ENCODE assay signal across 8 cellular contexts in genomic region chr4:6710282-6710681, GRCh38. TPM values are rescaled to one million over a fixed set of nuclear protein-coding genes. Genes with fewer than 3 reads are reported as not detected.
A peak's percentile ranks its signal among the peaks of the same experiment; 100 is the strongest.
DNase-seq lines count a peak whose midpoint lies in the region; ATAC-seq and TF ChIP-seq lines count a peak whose summit lies in the region.

No MANE protein-coding gene starts in this region.

- H3K27me3 Mint-ChIP-seq in activated CD8-positive, alpha-beta memory T cell treated with anti-CD3 and anti-CD28 coated beads, Interleukin-2, amount 10 ng/mL, durations not matched to agents 7 days and 5 days: no peaks in the 10 kb centered on the region
- peaks cover 5% of the 10 kb centered on the region for H3K27me3 Mint-ChIP-seq in activated T-helper 1 cell treated with anti-CD3 and anti-CD28 coated beads, Interleukin-12 subunit alpha, Interleukin-12 subunit beta, Interleukin-2, Interleukin-4 antibody, amounts not matched to agents 30 ng/mL and 10 ng/mL and 1 ng/mL, durations not matched to agents 14 hours and 24 hours and 36 hours (ENCODE audit: insufficient read depth)

- peak overlapping the region; percentile 98 for H3K27ac Mint-ChIP-seq in activated CD8-positive, alpha-beta memory T cell treated with anti-CD3 and anti-CD28 coated beads, Interleukin-2, amount 10 ng/mL, durations not matched to agents 7 days and 5 days
- H3K27ac Mint-ChIP-seq in activated T-helper 1 cell treated with anti-CD3 and anti-CD28 coated beads, Interleukin-12 subunit alpha, Interleukin-12 subunit beta, Interleukin-2, Interleukin-4 antibody, amounts not matched to agents 30 ng/mL and 10 ng/mL and 1 ng/mL, durations not matched to agents 14 hours and 24 hours and 36 hours: peak overlapping the region; percentile 95

- no peak for TF ChIP-seq CTCF in testis (IDR thresholded peaks at IDR 0.05)

- ATAC-seq in activated CD8-positive, alpha-beta memory T cell treated with anti-CD3 and anti-CD28 coated beads, Interleukin-2, amount 10 ng/mL, durations not matched to agents 7 days and 5 days: no peak
- ATAC-seq in GM21526 (IDR thresholded peaks at IDR 0.05; ENCODE audit: low FRiP score, unreplicated experiment): no peak

- H3K4me3 Mint-ChIP-seq in activated CD8-positive, alpha-beta memory T cell treated with anti-CD3 and anti-CD28 coated beads, Interleukin-2, amount 10 ng/mL, durations not matched to agents 7 days and 5 days: peak overlapping the region; percentile 93
- H3K4me3 Mint-ChIP-seq in activated T-helper 1 cell treated with anti-CD3 and anti-CD28 coated beads, Interleukin-12 subunit alpha, Interleukin-12 subunit beta, Interleukin-2, Interleukin-4 antibody, amounts not matched to agents 30 ng/mL and 10 ng/mL and 1 ng/mL, durations not matched to agents 14 hours and 24 hours and 36 hours: peak overlapping the region; percentile 98

- H3K4me3 ChIP-seq in iPS-18c (ENCODE audit: insufficient read depth, low read depth, low read length) (peak overlapping the region; percentile 92), testis (peak overlapping the region; percentile 82 to 92)

- no peaks in the 10 kb centered on the region for H3K9me3 Mint-ChIP-seq in activated CD8-positive, alpha-beta memory T cell treated with anti-CD3 and anti-CD28 coated beads, Interleukin-2, amount 10 ng/mL, durations not matched to agents 7 days and 5 days (ENCODE audit: low read depth)
- peaks cover 4% of the 10 kb centered on the region for H3K9me3 Mint-ChIP-seq in activated T-helper 1 cell treated with anti-CD3 and anti-CD28 coated beads, Interleukin-12 subunit alpha, Interleukin-12 subunit beta, Interleukin-2, Interleukin-4 antibody, amounts not matched to agents 30 ng/mL and 10 ng/mL and 1 ng/mL, durations not matched to agents 14 hours and 24 hours and 36 hours

- H3K9me3 ChIP-seq in iPS-18c (ENCODE audit: control insufficient read depth, insufficient read depth, low read length): no peaks in the 10 kb centered on the region
- H3K9me3 ChIP-seq in testis: no peaks in the 10 kb centered on the region

- peak overlapping the region; percentile 84 to 92 for H3K27ac ChIP-seq in testis

- no peak for DNase-seq in activated CD8-positive, alpha-beta memory T cell treated with anti-CD3 and anti-CD28 coated beads, Interleukin-2, amount 10 ng/mL, durations not matched to agents 7 days and 5 days
- DNase-seq in activated CD8-positive, alpha-beta memory T cell treated with anti-CD3 and anti-CD28 coated beads for 24 hours: no peak
- DNase-seq in activated T-helper 1 cell treated with anti-CD3 and anti-CD28 coated beads, Interleukin-12 subunit alpha, Interleukin-12 subunit beta, Interleukin-2, Interleukin-4 antibody, amounts not matched to agents 30 ng/mL and 10 ng/mL and 1 ng/mL, durations not matched to agents 14 hours and 24 hours and 36 hours (ENCODE audit: low spot score): no peak
- DNase-seq in testis (no peak), RKO (ENCODE audit: low spot score) (no peak), nucleus accumbens (lab: John Stamatoyannopoulos, UW) (no peak)

- no peaks in the 10 kb centered on the region for H3K36me3 ChIP-seq in testis (ENCODE audit: low read depth, missing control alignments)

- H3K4me1 Mint-ChIP-seq in activated CD8-positive, alpha-beta memory T cell treated with anti-CD3 and anti-CD28 coated beads, Interleukin-2, amount 10 ng/mL, durations not matched to agents 7 days and 5 days: peaks cover 48% of the 10 kb centered on the region
- peaks cover 57% of the 10 kb centered on the region for H3K4me1 Mint-ChIP-seq in activated T-helper 1 cell treated with anti-CD3 and anti-CD28 coated beads, Interleukin-12 subunit alpha, Interleukin-12 subunit beta, Interleukin-2, Interleukin-4 antibody, amounts not matched to agents 30 ng/mL and 10 ng/mL and 1 ng/mL, durations not matched to agents 14 hours and 24 hours and 36 hours (ENCODE audit: low read depth)

- H3K4me1 ChIP-seq in testis: peaks cover 28% of the 10 kb centered on the region

- no peaks in the 10 kb centered on the region for H3K27me3 ChIP-seq in testis

- TF ChIP-seq POLR2A in testis (IDR thresholded peaks at IDR 0.05): no peak

- CTCF ChIA-PET in activated CD8-positive, alpha-beta memory T cell treated with anti-CD3 and anti-CD28 coated beads, Interleukin-2, amount 10 ng/mL, durations not matched to agents 7 days and 5 days (lab: Charles Lee): interaction anchor here (0.7 to 5.5 kb wide), 11 partner anchors 9 to 360 kb away, joined by 3 to 44 read pairs (median 6); partner anchors contain the start of gene GRPEL1

- peaks cover 43% of the 10 kb centered on the region for H3K36me3 Mint-ChIP-seq in activated CD8-positive, alpha-beta memory T cell treated with anti-CD3 and anti-CD28 coated beads, Interleukin-2, amount 10 ng/mL, durations not matched to agents 7 days and 5 days
- peaks cover 38% of the 10 kb centered on the region for H3K36me3 Mint-ChIP-seq in activated T-helper 1 cell treated with anti-CD3 and anti-CD28 coated beads, Interleukin-12 subunit alpha, Interleukin-12 subunit beta, Interleukin-2, Interleukin-4 antibody, amounts not matched to agents 30 ng/mL and 10 ng/mL and 1 ng/mL, durations not matched to agents 14 hours and 24 hours and 36 hours (ENCODE audit: low read depth)

- intact Hi-C loops in activated T-helper 1 cell treated with anti-CD3 and anti-CD28 coated beads, Interleukin-12 subunit alpha, Interleukin-12 subunit beta, Interleukin-2, Interleukin-4 antibody, amounts not matched to agents 30 ng/mL and 10 ng/mL and 1 ng/mL, durations not matched to agents 14 hours and 24 hours and 36 hours (cut with micrococcal nuclease): no loop called here
- intact Hi-C loops in testis (cut with DNase I; ENCODE audit: low total_unique reads): no loop called here

- 2 to 9% methylated on average over 6 of the region's 6 CpGs for WGBS in testis, 2 donors

RNA-seq across cellular contexts. Expression of gene MRFAP1L1, which starts 0.6 kb away (rescaled TPM):
- total RNA-seq in activated CD8-positive, alpha-beta memory T cell treated with anti-CD3 and anti-CD28 coated beads, Interleukin-2, amount 10 ng/mL, durations not matched to agents 7 days and 5 days: 10 to 100 TPM; 60.7 to 61.9 TPM
- 51.7 and 53.9 TPM in 2 replicates for total RNA-seq in activated T-helper 1 cell treated with anti-CD3 and anti-CD28 coated beads, Interleukin-12 subunit alpha, Interleukin-12 subunit beta, Interleukin-2, Interleukin-4 antibody, amounts not matched to agents 30 ng/mL and 10 ng/mL and 1 ng/mL, durations not matched to agents 14 hours and 24 hours and 36 hours
- total RNA-seq in testis: 10 to 100 TPM; 40.8 to 60.5 TPM
- polyA plus RNA-seq in testis (ENCODE audit: insufficient read depth, low read depth, low replicate concordance): 42.9 TPM

RNA-seq across cellular contexts. Expression of gene BLOC1S4, which starts 5.7 kb away (rescaled TPM):
- total RNA-seq in activated CD8-positive, alpha-beta memory T cell treated with anti-CD3 and anti-CD28 coated beads, Interleukin-2, amount 10 ng/mL, durations not matched to agents 7 days and 5 days: 10 to 100 TPM; 21.8 to 22.3 TPM
- 21.5 and 23.6 TPM in 2 replicates for total RNA-seq in activated T-helper 1 cell treated with anti-CD3 and anti-CD28 coated beads, Interleukin-12 subunit alpha, Interleukin-12 subunit beta, Interleukin-2, Interleukin-4 antibody, amounts not matched to agents 30 ng/mL and 10 ng/mL and 1 ng/mL, durations not matched to agents 14 hours and 24 hours and 36 hours
- total RNA-seq in testis: 10 to 100 TPM; 21.3 to 27.3 TPM
- 10.2 TPM for polyA plus RNA-seq in testis (ENCODE audit: insufficient read depth, low read depth, low replicate concordance)

RNA-seq across cellular contexts. Expression of gene S100P, which starts 16.6 kb away (rescaled TPM):
- total RNA-seq in activated CD8-positive, alpha-beta memory T cell treated with anti-CD3 and anti-CD28 coated beads, Interleukin-2, amount 10 ng/mL, durations not matched to agents 7 days and 5 days: 1 to 10 TPM; 1.3 to 5.6 TPM
- total RNA-seq in activated T-helper 1 cell treated with anti-CD3 and anti-CD28 coated beads, Interleukin-12 subunit alpha, Interleukin-12 subunit beta, Interleukin-2, Interleukin-4 antibody, amounts not matched to agents 30 ng/mL and 10 ng/mL and 1 ng/mL, durations not matched to agents 14 hours and 24 hours and 36 hours: 1.7 and 1.9 TPM in 2 replicates
- 1 to 10 TPM in 1 of 2 donors, under 1 TPM in 1; 0.19 to 2.1 TPM for total RNA-seq in testis
- 3.5 TPM for polyA plus RNA-seq in testis (ENCODE audit: insufficient read depth, low read depth, low replicate concordance)
